7 cellular contexts compared by ENCODE assay signal in genomic region chr21:38651570-38651969, GRCh38.
"Had no signal": no experiment of that assay in that cellular context is flagged by ENCODE, and none has a peak within 500 bp of the region (broad histone marks: within the 10 kb centered on the region; RNA-seq: fewer than 3 reads in every experiment).

No MANE protein-coding gene starts in this region.

- DNase-seq: IMR-90, KBM-7, KG1 had no signal

- ATAC-seq: HepG2, K562 had no signal

- H3K27ac ChIP-seq: HL-60, KMS-11 had no signal

- H3K4me3 ChIP-seq: K562 had no signal
